In genomic region chr12:54384591-54385041, GRCh38 we compare ENCODE assay signal across 8 cellular contexts. TPM values are rescaled to one million over a fixed set of nuclear protein-coding genes. Genes with fewer than 3 reads are reported as not detected.
DNase-seq lines count a peak whose midpoint lies in the region; ATAC-seq and TF ChIP-seq lines count a peak whose summit lies in the region.

ZNF385A (minus strand) TSS chr12:54384733; CDS start chr12:54384514, 219 bp downstream.

- H2AFZ ChIP-seq in Karpas-422 (ENCODE audit: low read length), result no peak within 1 kb of the TSS

- WGBS in ectodermal cell, 2 experiments, result 50 to 63% methylated on average over 1 of the region's 1 CpG

- no peaks in the 10 kb centered on the region for H3K9me3 ChIP-seq in Karpas-422 (ENCODE audit: low read length)
- H3K9me3 ChIP-seq in ectodermal cell (ENCODE audit: control insufficient read depth, low read length), result no peaks in the 10 kb centered on the region
- no peaks in the 10 kb centered on the region for H3K9me3 ChIP-seq in neutrophil
- no peaks in the 10 kb centered on the region for H3K9me3 ChIP-seq in tibial artery

- H3K79me2 ChIP-seq in Karpas-422 (ENCODE audit: low read length), result peaks cover 2% of the 10 kb centered on the region; the same call in 1 of the 2 replicates

- TF ChIP-seq CTCF in GM12875 (IDR thresholded peaks at IDR 0.05; ENCODE audit: borderline replicate concordance, insufficient read depth, low read depth, low read length) (0 out of 2 replicates have a peak, but pooled peaks have one; percentile 3), neutrophil (IDR thresholded peaks at IDR 0.05) (peak; percentile 18), tibial artery (IDR thresholded peaks at IDR 0.05) (no peak)

- peak within 1 kb of the TSS; percentile 59 for H3K4me2 ChIP-seq in Karpas-422 (ENCODE audit: low read depth, low read length, poor library complexity, severe bottlenecking)

- H3K4me3 ChIP-seq in GM12875 (ENCODE audit: low read depth, low read length) (no peak within 1 kb of the TSS), Karpas-422 (ENCODE audit: low read length) (peak within 1 kb of the TSS; percentile 29), ectodermal cell (ENCODE audit: insufficient read depth, low read depth, low read length) (peak within 1 kb of the TSS; percentile 9), neutrophil (ENCODE audit: low read depth in 1 of 2, low read length in 1 of 2) (no peak within 1 kb of the TSS), tibial artery (no peak within 1 kb of the TSS)

- ATAC-seq in GM18870 (IDR thresholded peaks at IDR 0.05; ENCODE audit: unreplicated experiment), result no peak
- no peak for ATAC-seq in HG03025 (IDR thresholded peaks at IDR 0.05; ENCODE audit: low FRiP score, unreplicated experiment)

- DNase-seq in Karpas-422, result peak; percentile 83
- DNase-seq in NCI-H748 (lab: John Stamatoyannopoulos, UW; ENCODE audit: unreplicated experiment), result no peak
- no peak for DNase-seq in tibial artery

- no peaks in the 10 kb centered on the region for H3K9me2 ChIP-seq in Karpas-422 (replicated peaks; ENCODE audit: insufficient read depth, low read length)

- peaks cover 69% of the 10 kb centered on the region for H3K4me1 ChIP-seq in Karpas-422 (ENCODE audit: low read length)
- peaks cover 58% of the 10 kb centered on the region for H3K4me1 ChIP-seq in ectodermal cell (ENCODE audit: control insufficient read depth, insufficient read depth, low read length)
- peaks cover 25 to 27% of the 10 kb centered on the region in 2 experiments for H3K4me1 ChIP-seq in neutrophil (ENCODE audit: control insufficient read depth in 1 of 2, insufficient read depth in 1 of 2, low read depth in 1 of 2, low read length in 1 of 2)
- peaks cover 0 to 17% (median 2%) of the 10 kb centered on the region in 4 donors for H3K4me1 ChIP-seq in tibial artery

- no peaks in the 10 kb centered on the region for H3K36me3 ChIP-seq in Karpas-422 (ENCODE audit: insufficient read depth, low read length)
- peaks cover 3% of the 10 kb centered on the region for H3K36me3 ChIP-seq in ectodermal cell (ENCODE audit: control insufficient read depth, insufficient read depth, low read length)
- no peaks in the 10 kb centered on the region for H3K36me3 ChIP-seq in neutrophil
- H3K36me3 ChIP-seq in tibial artery, result peaks cover 0 to 8% (median 0%) of the 10 kb centered on the region in 3 donors

- H3K9ac ChIP-seq in Karpas-422 (ENCODE audit: low read length), result peak within 1 kb of the TSS; percentile 62

- H3K27me3 ChIP-seq in Karpas-422 (ENCODE audit: low read length) (no peaks in the 10 kb centered on the region), ectodermal cell (ENCODE audit: control insufficient read depth, insufficient read depth, low read length, poor library complexity, severe bottlenecking) (no peaks in the 10 kb centered on the region), neutrophil (no peaks in the 10 kb centered on the region), tibial artery (no peaks in the 10 kb centered on the region)

- intact Hi-C loops in tibial artery (cut with DNase I; ENCODE audit: low total_unique reads), result no loop called here

- H3K27ac ChIP-seq in Karpas-422 (ENCODE audit: low read length), result peak within 1 kb of the TSS; percentile 49
- no peak within 1 kb of the TSS for H3K27ac ChIP-seq in ectodermal cell (ENCODE audit: insufficient read depth, low read depth, low read length, poor library complexity, severe bottlenecking)
- peak within 1 kb of the TSS; percentile 47 for H3K27ac ChIP-seq in neutrophil
- H3K27ac ChIP-seq in tibial artery, result peak within 1 kb of the TSS in 1 of 2 donors; percentile 24

- H4K20me1 ChIP-seq in Karpas-422 (ENCODE audit: insufficient read depth, low read depth, low read length), result no peaks in the 10 kb centered on the region

RNA-seq across cellular contexts. Expression of gene ZNF385A, which starts in this region (rescaled TPM):
- 4.1 and 12.2 TPM in 2 replicates for total RNA-seq in Karpas-422 (2014; rRNA removed; shearing (Covaris generic); ENCODE audit: low replicate concordance)
- polyA plus RNA-seq in ectodermal cell (2013, experiment 1 of 4), result 59.3 TPM
- 54.5 TPM for polyA plus RNA-seq in ectodermal cell (2013, experiment 2 of 4)
- polyA plus RNA-seq in ectodermal cell (2013, experiment 3 of 4), result 48.9 TPM
- polyA plus RNA-seq in ectodermal cell (2013, experiment 4 of 4), result 46.6 TPM

Comparison
In these comparisons a context has a peak if more than half of its experiments do, and no peak if none do; other contexts are left out.
1. H3K4me3 ChIP-seq: peak in Karpas-422 (single experiment) and ectodermal cell (single experiment); none in GM12875 (single experiment), neutrophil (0 of 2) and tibial artery (0 of 2).
2. CTCF ChIP-seq: peak in GM12875 (single experiment) and neutrophil (single experiment); none in tibial artery (0 of 2).